ENCODE assay signal across 18 cellular contexts in the genomic region with DNA sequence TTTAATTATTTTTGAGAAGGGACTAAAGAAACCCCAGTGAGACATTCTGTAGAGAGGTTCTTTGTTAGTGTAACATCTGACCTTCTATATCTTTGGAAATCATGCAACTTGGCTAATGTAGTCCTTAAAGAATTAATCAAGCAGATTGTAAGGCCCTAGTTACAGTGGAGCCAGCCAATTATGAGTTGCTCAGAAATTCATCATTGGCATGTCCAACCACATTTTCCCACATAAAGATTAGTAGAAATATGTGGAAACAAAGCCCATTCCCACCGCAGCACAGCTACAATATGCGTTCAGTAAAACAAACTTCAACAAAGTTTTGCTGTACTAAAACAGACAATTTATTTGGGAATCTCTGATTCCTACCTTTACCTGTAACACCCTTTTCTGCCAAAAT. TPM values are rescaled to one million over a fixed set of nuclear protein-coding genes. Genes with fewer than 3 reads are reported as not detected.
A peak's percentile ranks its signal among the peaks of the same experiment; 100 is the strongest.
DNase-seq lines count a peak whose midpoint lies in the region; ATAC-seq and TF ChIP-seq lines count a peak whose summit lies in the region.
"Had no signal": no experiment of that assay in that cellular context is flagged by ENCODE, and none has a peak within 500 bp of the region (broad histone marks: within the 10 kb centered on the region; RNA-seq: fewer than 3 reads in every experiment).

No MANE protein-coding gene starts in this region.

- no peaks in the 10 kb centered on the region for H3K9me3 ChIP-seq in MG63
- no peaks in the 10 kb centered on the region for H3K9me3 ChIP-seq in mesenchymal stem cell (ENCODE audit: control insufficient read depth, low read length)

- ATAC-seq in HG03457 (IDR thresholded peaks at IDR 0.05; ENCODE audit: unreplicated experiment): no peak
- ATAC-seq: Panc1 had no signal

- TF ChIP-seq CTCF in AG09309 (IDR thresholded peaks at IDR 0.05; ENCODE audit: control insufficient read depth, insufficient read depth, low read depth, low read length, missing control alignments) (no peak), chondrocyte (IDR thresholded peaks at IDR 0.05) (no peak)

- H4K91ac ChIP-seq in mesenchymal stem cell (ENCODE audit: low read length): no peak overlapping the region

- no peak overlapping the region for H2AFZ ChIP-seq in mesenchymal stem cell (ENCODE audit: low read depth, low read length)

- peaks cover 65% of the 10 kb centered on the region for H3K4me1 Mint-ChIP-seq in chondrocyte (ENCODE audit: low read depth)
- H3K4me1 Mint-ChIP-seq: CD4-positive, CD25-positive, alpha-beta regulatory T cell; H9; IgD-negative memory B cell had no signal

- no peak overlapping the region for H3K18ac ChIP-seq in mesenchymal stem cell (ENCODE audit: low read depth in 1 of 2, low read length in 2 of 2)

- no peak overlapping the region for H3K23ac ChIP-seq in mesenchymal stem cell (ENCODE audit: low read length in 2 of 2)

- H2BK120ac ChIP-seq in mesenchymal stem cell (ENCODE audit: low read depth, low read length): no peak overlapping the region

- no peak overlapping the region for H3K4ac ChIP-seq in mesenchymal stem cell (ENCODE audit: low read depth in 1 of 2, low read length in 2 of 2)

- 91% methylated on average over 2 of the region's 2 CpGs for WGBS in mesenchymal stem cell

- H3K4me3 Mint-ChIP-seq in chondrocyte (ENCODE audit: unreplicated experiment): no peak overlapping the region
- H3K4me3 Mint-ChIP-seq: CD4-positive, CD25-positive, alpha-beta regulatory T cell; H9; IgD-negative memory B cell had no signal

- peaks cover 7% of the 10 kb centered on the region for H3K4me1 ChIP-seq in mesenchymal stem cell (ENCODE audit: control insufficient read depth, insufficient read depth, low read depth, low read length)

- H3K36me3 Mint-ChIP-seq in chondrocyte (ENCODE audit: low read depth): peaks cover 3% of the 10 kb centered on the region

- no peak overlapping the region for H3K9ac ChIP-seq in mesenchymal stem cell (ENCODE audit: low read length)

- H2BK15ac ChIP-seq in mesenchymal stem cell (ENCODE audit: low read depth, poor library complexity, severe bottlenecking): no peak overlapping the region

- H3K27me3 Mint-ChIP-seq in chondrocyte (ENCODE audit: low read depth): no peaks in the 10 kb centered on the region
- H3K27me3 Mint-ChIP-seq: CD4-positive, CD25-positive, alpha-beta regulatory T cell; IgD-negative memory B cell had no signal

- no peak overlapping the region for H3K14ac ChIP-seq in mesenchymal stem cell (ENCODE audit: low read length in 2 of 2)

- no peak overlapping the region for H3K27ac ChIP-seq in mesenchymal stem cell (ENCODE audit: low read length, poor library complexity, severe bottlenecking)

- no peaks in the 10 kb centered on the region for H3K79me1 ChIP-seq in mesenchymal stem cell (replicated peaks; ENCODE audit: low read length, poor library complexity, severe bottlenecking)

- peak; percentile 60 for DNase-seq in AG09309 (ENCODE audit: low read depth)
- peak; percentile 52 for DNase-seq in MG63
- DNase-seq in chondrocyte (ENCODE audit: low spot score): no peak
- DNase-seq in mesenchymal stem cell: no peak
- DNase-seq in NCI-H1092 treated with DMSO at 0.1 percent for 48 hours (lab: John Stamatoyannopoulos, UW): no peak
- DNase-seq in D341Med (ENCODE audit: low spot score): no peak
- no peak for DNase-seq in stimulated activated CD4-positive, alpha-beta T cell treated with anti-CD3 and anti-CD28 coated beads, Interleukin-15, amount 100 ng/mL, for 24 hours
- DNase-seq: CD4-positive, CD25-positive, alpha-beta regulatory T cell; H9; NCI-H1417 treated with DMSO at 0.1 percent for 48 hours; NCI-H2029; NCI-H2171 treated with DMSO at 0.1 percent for 48 hours; NCI-H510A; SHP77 treated with DMSO at 0.1 percent for 48 hours had no signal

- no peaks in the 10 kb centered on the region for H3K9me3 Mint-ChIP-seq in chondrocyte (ENCODE audit: low read depth)
- H3K9me3 Mint-ChIP-seq: CD4-positive, CD25-positive, alpha-beta regulatory T cell; H9; IgD-negative memory B cell had no signal

- no peak overlapping the region for H2BK12ac ChIP-seq in mesenchymal stem cell (ENCODE audit: low read length in 2 of 2)

- peak overlapping the region; percentile 49 for H3K27ac Mint-ChIP-seq in chondrocyte (ENCODE audit: unreplicated experiment)
- H3K27ac Mint-ChIP-seq: CD4-positive, CD25-positive, alpha-beta regulatory T cell; H9; IgD-negative memory B cell had no signal

- no peak overlapping the region for H3K4me2 ChIP-seq in mesenchymal stem cell (ENCODE audit: low read length, poor library complexity, severe bottlenecking)

- no peak overlapping the region for H4K8ac ChIP-seq in mesenchymal stem cell (ENCODE audit: low read length)

- H2BK5ac ChIP-seq in mesenchymal stem cell (ENCODE audit: low read depth, low read length, poor library complexity, severe bottlenecking): no peak overlapping the region

- peak overlapping the region; percentile 73 for H2AK5ac ChIP-seq in mesenchymal stem cell (ENCODE audit: low read length, severe bottlenecking)

- H3K27me3 ChIP-seq in MG63: no peaks in the 10 kb centered on the region
- no peaks in the 10 kb centered on the region for H3K27me3 ChIP-seq in mesenchymal stem cell (ENCODE audit: control insufficient read depth in 1 of 2, insufficient read depth in 1 of 2, low read length in 2 of 2)

- peaks cover 21% of the 10 kb centered on the region for H3K36me3 ChIP-seq in MG63
- peaks cover 0 to 32% of the 10 kb centered on the region in 2 experiments for H3K36me3 ChIP-seq in mesenchymal stem cell (ENCODE audit: control insufficient read depth in 1 of 2, insufficient read depth in 2 of 2, low read depth in 1 of 2, low read length in 2 of 2)

- H3K4me3 ChIP-seq in AG09309 (ENCODE audit: control insufficient read depth, low read depth, low read length): no peak overlapping the region
- H3K4me3 ChIP-seq in MG63: no peak overlapping the region
- H3K4me3 ChIP-seq in mesenchymal stem cell (ENCODE audit: insufficient read depth in 1 of 2, low read depth in 1 of 2, low read length in 2 of 2): no peak overlapping the region

RNA-seq across cellular contexts. Expression of gene WNT2B, which starts 27.8 kb away (rescaled TPM):
- total RNA-seq in MG63 (2014; rRNA removed; shearing (Covaris generic); ENCODE audit: low replicate concordance): 11.0 and 12.0 TPM in 2 replicates
- total RNA-seq in chondrocyte: 2.8 to 6.0 TPM (median 6.0 TPM) in 3 replicates
- 22.9 TPM for polyA plus RNA-seq in mesenchymal stem cell (2013, experiment 1 of 2)
- polyA plus RNA-seq in mesenchymal stem cell (2013, experiment 2 of 2): 22.8 TPM
- total RNA-seq: A172 had no signal

Comparison
In these comparisons a context has a peak if more than half of its experiments do, and no peak if none do; other contexts are left out.
1. DNase-seq: peak in AG09309 (single experiment) and MG63 (single experiment); none in chondrocyte (single experiment), mesenchymal stem cell (single experiment), NCI-H1092 treated with DMSO at 0.1 percent for 48 hours (single experiment), D341Med (single experiment) and stimulated activated CD4-positive, alpha-beta T cell treated with anti-CD3 and anti-CD28 coated beads, Interleukin-15, amount 100 ng/mL, for 24 hours (single experiment).